Comparison of ENCODE assay signal across 8 cellular contexts in the genomic region with DNA sequence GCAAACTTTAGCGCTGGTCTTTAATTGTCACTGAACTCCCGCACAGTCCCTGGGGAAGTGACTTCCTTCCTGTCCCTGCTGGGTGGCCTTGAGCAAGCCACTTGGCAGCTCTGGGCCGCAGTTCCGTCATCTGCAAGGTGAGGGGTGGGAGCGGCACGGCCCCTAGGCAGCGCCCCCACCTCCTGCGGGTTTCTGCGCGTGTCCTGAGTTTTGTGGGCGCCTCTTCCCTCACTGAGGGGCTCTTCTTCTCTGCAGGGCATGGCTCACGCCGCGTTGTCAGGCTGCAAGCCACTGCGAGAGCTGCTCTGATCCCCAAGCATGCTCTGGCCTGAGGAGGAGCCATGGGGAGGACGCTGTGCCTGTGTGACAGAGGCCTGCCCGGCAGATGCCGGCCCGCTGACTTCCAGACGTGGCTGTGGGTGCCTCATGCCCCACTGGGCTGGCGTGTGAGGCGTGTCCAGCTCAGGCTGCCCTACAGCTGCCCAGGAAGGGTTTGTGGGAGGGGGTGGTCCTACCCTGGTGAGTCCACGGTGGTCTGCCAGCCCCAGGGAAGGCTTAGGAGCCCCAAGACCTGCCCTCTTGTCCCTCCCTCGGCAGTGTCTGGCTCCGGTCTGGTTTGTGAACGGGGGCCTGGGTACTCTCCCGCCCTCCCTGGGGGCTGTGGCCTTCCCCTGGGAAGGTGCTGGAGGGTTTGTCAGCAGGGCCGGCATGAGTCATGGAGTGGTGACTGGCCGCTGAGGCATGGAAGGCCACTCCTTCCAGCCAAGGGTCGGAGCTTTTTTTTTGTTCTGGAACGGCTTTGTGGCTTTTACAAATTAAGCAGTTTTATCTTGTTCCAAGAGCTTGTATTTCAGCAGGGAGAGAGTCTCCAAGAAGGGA.
DNase-seq lines count a peak whose midpoint lies in the region; TF ChIP-seq lines count a peak whose summit lies in the region.

No MANE protein-coding gene starts in this region.

- H3K27me3 ChIP-seq in BLaER1 treated with 17β-estradiol and CSF1 and Interleukin-3, amounts not matched to agents 10 nM and 100 nM: 0 out of 22 replicates have a peak, but pooled peaks cover 0 to 1% (median 0%) of the 10 kb centered on the region in 11 experiments

- H3K36me3 ChIP-seq in BLaER1 treated with 17β-estradiol and CSF1 and Interleukin-3, amounts not matched to agents 10 nM and 100 nM: peaks cover 0 to 8% (median 0%) of the 10 kb centered on the region in 11 experiments; a peak in 1 of 22 replicates

- H3K27me3 Mint-ChIP-seq in HFFc6 (ENCODE audit: insufficient read depth): peaks cover 12% of the 10 kb centered on the region
- H3K27me3 Mint-ChIP-seq in activated T-helper 1 cell treated with anti-CD3 and anti-CD28 coated beads, Interleukin-12 subunit alpha, Interleukin-12 subunit beta, Interleukin-2, Interleukin-4 antibody, amounts not matched to agents 30 ng/mL and 10 ng/mL and 1 ng/mL, durations not matched to agents 14 hours and 24 hours and 36 hours (ENCODE audit: insufficient read depth): peaks cover 2% of the 10 kb centered on the region

- H3K4me3 Mint-ChIP-seq in HFFc6: peak overlapping the region; percentile 95
- H3K4me3 Mint-ChIP-seq in activated T-helper 1 cell treated with anti-CD3 and anti-CD28 coated beads, Interleukin-12 subunit alpha, Interleukin-12 subunit beta, Interleukin-2, Interleukin-4 antibody, amounts not matched to agents 30 ng/mL and 10 ng/mL and 1 ng/mL, durations not matched to agents 14 hours and 24 hours and 36 hours: no peak overlapping the region

- intact Hi-C loops in activated T-helper 1 cell treated with anti-CD3 and anti-CD28 coated beads, Interleukin-12 subunit alpha, Interleukin-12 subunit beta, Interleukin-2, Interleukin-4 antibody, amounts not matched to agents 30 ng/mL and 10 ng/mL and 1 ng/mL, durations not matched to agents 14 hours and 24 hours and 36 hours (cut with micrococcal nuclease): no loop called here

- H3K9me3 Mint-ChIP-seq in HFFc6: no peaks in the 10 kb centered on the region; the same call in 1 of the 2 replicates
- no peaks in the 10 kb centered on the region for H3K9me3 Mint-ChIP-seq in activated T-helper 1 cell treated with anti-CD3 and anti-CD28 coated beads, Interleukin-12 subunit alpha, Interleukin-12 subunit beta, Interleukin-2, Interleukin-4 antibody, amounts not matched to agents 30 ng/mL and 10 ng/mL and 1 ng/mL, durations not matched to agents 14 hours and 24 hours and 36 hours

- peak overlapping the region; percentile 100 for H3K27ac Mint-ChIP-seq in HFFc6
- no peak overlapping the region for H3K27ac Mint-ChIP-seq in activated T-helper 1 cell treated with anti-CD3 and anti-CD28 coated beads, Interleukin-12 subunit alpha, Interleukin-12 subunit beta, Interleukin-2, Interleukin-4 antibody, amounts not matched to agents 30 ng/mL and 10 ng/mL and 1 ng/mL, durations not matched to agents 14 hours and 24 hours and 36 hours

- H4K20me1 ChIP-seq in BLaER1 treated with 17β-estradiol and CSF1 and Interleukin-3, amounts not matched to agents 10 nM and 100 nM: peaks cover 0 to 31% (median 15%) of the 10 kb centered on the region in 11 experiments; a peak in 10 of 22 replicates

- peaks cover 18% of the 10 kb centered on the region for H3K36me3 Mint-ChIP-seq in HFFc6 (ENCODE audit: low read depth)
- H3K36me3 Mint-ChIP-seq in activated T-helper 1 cell treated with anti-CD3 and anti-CD28 coated beads, Interleukin-12 subunit alpha, Interleukin-12 subunit beta, Interleukin-2, Interleukin-4 antibody, amounts not matched to agents 30 ng/mL and 10 ng/mL and 1 ng/mL, durations not matched to agents 14 hours and 24 hours and 36 hours (ENCODE audit: low read depth): peaks cover 2% of the 10 kb centered on the region

- DNase-seq in HFFc6: peak; percentile 98
- DNase-seq in T1000 (lab: John Stamatoyannopoulos, UW): peak; percentile 93
- DNase-seq in foreskin melanocyte: peak; percentile 96
- peak; percentile 51 for DNase-seq in pons (ENCODE audit: low spot score)
- no peak for DNase-seq in activated T-helper 1 cell treated with anti-CD3 and anti-CD28 coated beads, Interleukin-12 subunit alpha, Interleukin-12 subunit beta, Interleukin-2, Interleukin-4 antibody, amounts not matched to agents 30 ng/mL and 10 ng/mL and 1 ng/mL, durations not matched to agents 14 hours and 24 hours and 36 hours (ENCODE audit: low spot score)
- no peak for DNase-seq in NOMO-1 (lab: John Stamatoyannopoulos, UW; ENCODE audit: unreplicated experiment in 2 of 2)
- no peak for DNase-seq in stimulated activated CD4-positive, alpha-beta T cell treated with anti-CD3 and anti-CD28 coated beads, Interleukin-12 subunit alpha, Interleukin-12 subunit beta, amount 100 ng/mL, for 4 hours

- H3K4me1 ChIP-seq in BLaER1 treated with 17β-estradiol and CSF1 and Interleukin-3, amounts not matched to agents 10 nM and 100 nM: peaks cover 88 to 99% (median 97%) of the 10 kb centered on the region in 10 experiments

- peak overlapping the region; percentile 76 to 87 (median 83) for H3K9ac ChIP-seq in BLaER1 treated with 17β-estradiol and CSF1 and Interleukin-3, amounts not matched to agents 10 nM and 100 nM

- H3K4me1 Mint-ChIP-seq in HFFc6 (ENCODE audit: low read depth): peaks cover 66% of the 10 kb centered on the region
- peaks cover 44% of the 10 kb centered on the region for H3K4me1 Mint-ChIP-seq in activated T-helper 1 cell treated with anti-CD3 and anti-CD28 coated beads, Interleukin-12 subunit alpha, Interleukin-12 subunit beta, Interleukin-2, Interleukin-4 antibody, amounts not matched to agents 30 ng/mL and 10 ng/mL and 1 ng/mL, durations not matched to agents 14 hours and 24 hours and 36 hours (ENCODE audit: low read depth)

- H3K4me3 ChIP-seq in BLaER1 treated with 17β-estradiol and CSF1 and Interleukin-3, amounts not matched to agents 10 nM and 100 nM: peak overlapping the region; percentile 47 to 78 (median 56)

- peak overlapping the region; percentile 89 to 100 (median 99) for H3K4me2 ChIP-seq in BLaER1 treated with 17β-estradiol and CSF1 and Interleukin-3, amounts not matched to agents 10 nM and 100 nM

- no peaks in the 10 kb centered on the region for H3K9me3 ChIP-seq in BLaER1 treated with 17β-estradiol and CSF1 and Interleukin-3, amounts not matched to agents 10 nM and 100 nM (replicated peaks in 1 of 11)

- TF ChIP-seq CTCF in HFFc6 (IDR thresholded peaks at IDR 0.05): no peak

- H3K27ac ChIP-seq in BLaER1 treated with 17β-estradiol and CSF1 and Interleukin-3, amounts not matched to agents 10 nM and 100 nM: peak overlapping the region; percentile 86 to 95 (median 90)

Comparison
In these comparisons a context has a peak if more than half of its experiments do, and no peak if none do; other contexts are left out.
1. DNase-seq: peak in HFFc6 (single experiment), T1000 (single experiment), foreskin melanocyte (single experiment) and pons (single experiment); none in activated T-helper 1 cell treated with anti-CD3 and anti-CD28 coated beads, Interleukin-12 subunit alpha, Interleukin-12 subunit beta, Interleukin-2, Interleukin-4 antibody, amounts not matched to agents 30 ng/mL and 10 ng/mL and 1 ng/mL, durations not matched to agents 14 hours and 24 hours and 36 hours (single experiment), NOMO-1 (0 of 2) and stimulated activated CD4-positive, alpha-beta T cell treated with anti-CD3 and anti-CD28 coated beads, Interleukin-12 subunit alpha, Interleukin-12 subunit beta, amount 100 ng/mL, for 4 hours (single experiment).